21 cellular contexts compared by ENCODE assay signal in genomic region chr4:188396037-188396436, GRCh38.
"Had no signal": no experiment of that assay in that cellular context is flagged by ENCODE, and none has a peak within 500 bp of the region (broad histone marks: within the 10 kb centered on the region; RNA-seq: fewer than 3 reads in every experiment).

No MANE protein-coding gene starts in this region.

- FAIRE-seq: HTR-8/SVneo, RCC 7860 had no signal

- H3K4me1 ChIP-seq: SJSA1 had no signal

- DNase-seq: Karpas-422, KG1, MM.1S, NCI-H1105, NCI-H1417, NCI-H1436 treated with DMSO at 0.1 percent for 48 hours, NCI-H1694, NCI-H187 treated with DMSO at 0.1 percent for 48 hours, NCI-H2029 treated with DMSO at 0.1 percent for 48 hours, NCI-H2227 treated with DMSO at 0.1 percent for 48 hours, NCI-H524, NCI-H526 treated with DMSO at 0.1 percent for 48 hours, NCI-H748 treated with DMSO at 0.1 percent for 48 hours, Right ventricle myocardium superior, RPMI8226, SIG-M5 had no signal

- H3K4me3 ChIP-seq: SJSA1, SK-N-MC had no signal

- H3K27me3 ChIP-seq: SJSA1 had no signal

- H3K27ac ChIP-seq: HL-60, SJSA1, SK-N-MC had no signal

- H3K36me3 ChIP-seq: SJSA1 had no signal
